ENCODE assay signal across 37 cellular contexts in genomic region chr9:73210886-73211285, GRCh38.
"Had no signal": no experiment of that assay in that cellular context is flagged by ENCODE, and none has a peak within 500 bp of the region (broad histone marks: within the 10 kb centered on the region; RNA-seq: fewer than 3 reads in every experiment).

No MANE protein-coding gene starts in this region.

- H3K27ac ChIP-seq: adrenal gland, ascending aorta, body of pancreas, brain microvascular endothelial cell, breast epithelium, cardiac muscle cell had no signal

- H3K36me3 ChIP-seq: adrenal gland, ascending aorta, brain microvascular endothelial cell, breast epithelium, cardiac muscle cell had no signal

- H3K27me3 Mint-ChIP-seq: activated naive CD8-positive, alpha-beta T cell treated with anti-CD3 and anti-CD28 coated beads, Interleukin-2, amount 10 ng/mL, durations not matched to agents 7 days and 5 days; activated T-helper 17 cell treated with anti-CD3 and anti-CD28 coated beads, Interleukin-2, amount 50 U/mL, for 72 hours; brain had no signal

- H3K36me3 Mint-ChIP-seq: activated naive CD4-positive, alpha-beta T cell treated with anti-CD3 and anti-CD28 coated beads, Interleukin-2, amount 10 ng/mL, durations not matched to agents 7 days and 5 days; activated naive CD4-positive, alpha-beta T cell treated with anti-CD3 and anti-CD28 coated beads, Interleukin-2, amount 50 U/mL, for 24 hours; activated naive CD4-positive, alpha-beta T cell treated with anti-CD3 and anti-CD28 coated beads, Interleukin-2, amount 50 U/mL, for 72 hours; activated naive CD8-positive, alpha-beta T cell; activated naive CD8-positive, alpha-beta T cell treated with anti-CD3 and anti-CD28 coated beads for 36 hours; activated naive CD8-positive, alpha-beta T cell treated with anti-CD3 and anti-CD28 coated beads, Interleukin-2, amount 10 ng/mL, durations not matched to agents 7 days and 5 days; brain had no signal

- H3K9me3 Mint-ChIP-seq: activated naive CD4-positive, alpha-beta T cell treated with anti-CD3 and anti-CD28 coated beads for 36 hours; activated naive CD4-positive, alpha-beta T cell treated with anti-CD3 and anti-CD28 coated beads, Interleukin-2, amount 10 ng/mL, durations not matched to agents 7 days and 5 days; activated naive CD4-positive, alpha-beta T cell treated with anti-CD3 and anti-CD28 coated beads, Interleukin-2, amount 50 U/mL, for 24 hours; activated naive CD4-positive, alpha-beta T cell treated with anti-CD3 and anti-CD28 coated beads, Interleukin-2, amount 50 U/mL, for 72 hours; activated naive CD8-positive, alpha-beta T cell treated with anti-CD3 and anti-CD28 coated beads for 36 hours; activated naive CD8-positive, alpha-beta T cell treated with anti-CD3 and anti-CD28 coated beads, Interleukin-2, amount 10 ng/mL, durations not matched to agents 7 days and 5 days; activated T-cell treated with anti-CD3 and anti-CD28 coated beads, Interleukin-2, amount 50 U/mL, for 24 hours; activated T-cell treated with anti-CD3 and anti-CD28 coated beads, Interleukin-2, amount 50 U/mL, for 4 hours; activated T-cell treated with anti-CD3 and anti-CD28 coated beads, Interleukin-2, amount 50 U/mL, for 72 hours; activated T-helper 1 cell treated with anti-CD3 and anti-CD28 coated beads, Interleukin-12 subunit alpha, Interleukin-12 subunit beta, Interleukin-2, Interleukin-4 antibody, amounts not matched to agents 30 ng/mL and 10 ng/mL and 1 ng/mL, durations not matched to agents 14 hours and 24 hours and 36 hours; activated T-helper 17 cell treated with anti-CD3 and anti-CD28 coated beads, Interleukin-2, amount 50 U/mL, for 72 hours; activated T-helper 2 cell treated with anti-CD3 and anti-CD28 coated beads, Interferon-gamma antibody, Interleukin-2, Interleukin-4, amounts not matched to agents 10 μg/mL and 5 μg/mL and 100 μg/mL, durations not matched to agents 14 hours and 24 hours and 36 hours; brain; central memory CD8-positive, alpha-beta T cell had no signal

- H3K4me1 Mint-ChIP-seq: activated naive CD4-positive, alpha-beta T cell treated with anti-CD3 and anti-CD28 coated beads, Interleukin-2, amount 10 ng/mL, durations not matched to agents 7 days and 5 days; activated naive CD8-positive, alpha-beta T cell treated with anti-CD3 and anti-CD28 coated beads, Interleukin-2, amount 10 ng/mL, durations not matched to agents 7 days and 5 days; activated T-helper 17 cell treated with anti-CD3 and anti-CD28 coated beads, Interleukin-2, amount 50 U/mL, for 72 hours; central memory CD8-positive, alpha-beta T cell had no signal

- H3K4me3 Mint-ChIP-seq: activated naive CD4-positive, alpha-beta T cell treated with anti-CD3 and anti-CD28 coated beads for 36 hours; activated naive CD4-positive, alpha-beta T cell treated with anti-CD3 and anti-CD28 coated beads, Interleukin-2, amount 10 ng/mL, durations not matched to agents 7 days and 5 days; activated naive CD4-positive, alpha-beta T cell treated with anti-CD3 and anti-CD28 coated beads, Interleukin-2, amount 50 U/mL, for 24 hours; activated naive CD8-positive, alpha-beta T cell; activated naive CD8-positive, alpha-beta T cell treated with anti-CD3 and anti-CD28 coated beads for 36 hours; activated naive CD8-positive, alpha-beta T cell treated with anti-CD3 and anti-CD28 coated beads, Interleukin-2, amount 10 ng/mL, durations not matched to agents 7 days and 5 days; activated T-cell treated with anti-CD3 and anti-CD28 coated beads, Interleukin-2, amount 50 U/mL, for 24 hours; activated T-cell treated with anti-CD3 and anti-CD28 coated beads, Interleukin-2, amount 50 U/mL, for 4 hours; activated T-cell treated with anti-CD3 and anti-CD28 coated beads, Interleukin-2, amount 50 U/mL, for 72 hours; activated T-helper 1 cell treated with anti-CD3 and anti-CD28 coated beads, Interleukin-12 subunit alpha, Interleukin-12 subunit beta, Interleukin-2, Interleukin-4 antibody, amounts not matched to agents 30 ng/mL and 10 ng/mL and 1 ng/mL, durations not matched to agents 14 hours and 24 hours and 36 hours; activated T-helper 17 cell treated with anti-CD3 and anti-CD28 coated beads, Interleukin-2, amount 50 U/mL, for 72 hours; brain; central memory CD8-positive, alpha-beta T cell had no signal

- DNase-seq: activated effector memory CD4-positive, alpha-beta T cell treated with anti-CD3 and anti-CD28 coated beads, Interleukin-2, amount 50 U/mL, for 16 hours; activated effector memory CD4-positive, alpha-beta T cell treated with Interleukin-2 at 50 U/mL for 16 hours; activated gamma-delta T cell; activated gamma-delta T cell treated with Interleukin-2 at 50 U/mL for 16 hours; activated naive CD4-positive, alpha-beta T cell; activated naive CD4-positive, alpha-beta T cell treated with anti-CD3 and anti-CD28 coated beads for 36 hours; activated naive CD4-positive, alpha-beta T cell treated with anti-CD3 and anti-CD28 coated beads, Interleukin-2, amount 10 ng/mL, durations not matched to agents 7 days and 5 days; activated naive CD4-positive, alpha-beta T cell treated with anti-CD3 and anti-CD28 coated beads, Interleukin-2, amount 50 U/mL, for 16 hours; activated naive CD4-positive, alpha-beta T cell treated with Interleukin-2 at 50 U/mL for 16 hours; activated naive CD8-positive, alpha-beta T cell treated with anti-CD3 and anti-CD28 coated beads for 36 hours; activated naive CD8-positive, alpha-beta T cell treated with anti-CD3 and anti-CD28 coated beads, Interleukin-2, amount 10 ng/mL, durations not matched to agents 7 days and 5 days; activated T-cell treated with anti-CD3 and anti-CD28 coated beads, Interleukin-2, amount 50 U/mL, for 1 hour; activated T-cell treated with anti-CD3 and anti-CD28 coated beads, Interleukin-2, amount 50 U/mL, for 24 hours; activated T-cell treated with anti-CD3 and anti-CD28 coated beads, Interleukin-2, amount 50 U/mL, for 4 hours; activated T-cell treated with anti-CD3 and anti-CD28 coated beads, Interleukin-2, amount 50 U/mL, for 48 hours; activated T-cell treated with anti-CD3 and anti-CD28 coated beads, Interleukin-2, amount 50 U/mL, for 72 hours; adrenal gland; amniotic stem cell; amygdala; anterior cingulate cortex; aorta; body of pancreas; brain microvascular endothelial cell; caudate nucleus; central memory CD4-positive, alpha-beta T cell; cerebellar nuclear complex had no signal

- H3K4me1 ChIP-seq: adrenal gland, ascending aorta, body of pancreas, breast epithelium had no signal

- H3K9me3 ChIP-seq: adrenal gland, ascending aorta, body of pancreas, breast epithelium had no signal

- H3K27me3 ChIP-seq: adrenal gland, ascending aorta, body of pancreas, brain microvascular endothelial cell, breast epithelium, cardiac muscle cell had no signal

- H3K4me3 ChIP-seq: adrenal gland, ascending aorta, body of pancreas, breast epithelium, cardiac muscle cell had no signal

- H3K27ac Mint-ChIP-seq: activated naive CD4-positive, alpha-beta T cell treated with anti-CD3 and anti-CD28 coated beads for 36 hours; activated naive CD4-positive, alpha-beta T cell treated with anti-CD3 and anti-CD28 coated beads, Interleukin-2, amount 10 ng/mL, durations not matched to agents 7 days and 5 days; activated naive CD4-positive, alpha-beta T cell treated with anti-CD3 and anti-CD28 coated beads, Interleukin-2, amount 50 U/mL, for 24 hours; activated naive CD4-positive, alpha-beta T cell treated with anti-CD3 and anti-CD28 coated beads, Interleukin-2, amount 50 U/mL, for 72 hours; activated naive CD8-positive, alpha-beta T cell; activated naive CD8-positive, alpha-beta T cell treated with anti-CD3 and anti-CD28 coated beads for 36 hours; activated naive CD8-positive, alpha-beta T cell treated with anti-CD3 and anti-CD28 coated beads, Interleukin-2, amount 10 ng/mL, durations not matched to agents 7 days and 5 days; activated T-cell treated with anti-CD3 and anti-CD28 coated beads, Interleukin-2, amount 50 U/mL, for 24 hours; activated T-cell treated with anti-CD3 and anti-CD28 coated beads, Interleukin-2, amount 50 U/mL, for 72 hours; activated T-helper 1 cell treated with anti-CD3 and anti-CD28 coated beads, Interleukin-12 subunit alpha, Interleukin-12 subunit beta, Interleukin-2, Interleukin-4 antibody, amounts not matched to agents 30 ng/mL and 10 ng/mL and 1 ng/mL, durations not matched to agents 14 hours and 24 hours and 36 hours; activated T-helper 17 cell treated with anti-CD3 and anti-CD28 coated beads, Interleukin-2, amount 50 U/mL, for 72 hours; activated T-helper 2 cell treated with anti-CD3 and anti-CD28 coated beads, Interferon-gamma antibody, Interleukin-2, Interleukin-4, amounts not matched to agents 10 μg/mL and 5 μg/mL and 100 μg/mL, durations not matched to agents 14 hours and 24 hours and 36 hours; brain had no signal

- ATAC-seq: activated naive CD4-positive, alpha-beta T cell treated with anti-CD3 and anti-CD28 coated beads, Interleukin-2, amount 50 U/mL, for 72 hours; activated T-cell treated with anti-CD3 and anti-CD28 coated beads, Interleukin-2, amount 50 U/mL, for 4 hours; activated T-cell treated with anti-CD3 and anti-CD28 coated beads, Interleukin-2, amount 50 U/mL, for 72 hours; activated T-helper 17 cell treated with anti-CD3 and anti-CD28 coated beads, Interleukin-2, amount 50 U/mL, for 72 hours; body of pancreas had no signal
